8 cellular contexts compared by ENCODE assay signal in the genomic region with DNA sequence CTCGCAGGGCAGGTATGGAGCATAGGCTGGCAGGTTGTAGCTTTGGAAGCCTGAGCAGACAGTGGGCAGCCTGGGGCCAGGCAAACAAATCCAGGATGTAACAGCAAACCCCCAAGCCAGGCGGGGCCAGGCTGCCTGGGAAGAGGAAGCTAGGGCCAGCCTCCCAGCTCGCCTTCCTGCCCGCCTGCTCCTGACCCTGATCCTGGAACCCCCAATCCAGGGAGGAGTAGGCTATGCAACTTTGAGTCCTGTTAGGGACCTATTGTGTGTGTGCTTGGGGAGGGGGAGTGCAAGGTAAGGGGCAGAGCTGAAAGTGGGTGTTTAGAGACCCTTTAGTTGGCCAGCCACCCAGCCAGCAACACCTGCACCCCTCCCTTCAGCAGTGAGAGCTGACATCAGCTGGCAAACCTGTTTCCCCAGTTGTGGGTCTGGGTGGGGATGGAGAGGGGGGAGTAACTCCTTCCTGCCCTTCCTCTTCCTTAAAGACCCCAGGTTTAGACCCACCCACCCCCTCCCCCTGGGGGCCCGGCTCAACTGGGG. TPM values are rescaled to one million over a fixed set of nuclear protein-coding genes. Genes with fewer than 3 reads are reported as not detected.
DNase-seq lines count a peak whose midpoint lies in the region; ATAC-seq, FAIRE-seq and TF ChIP-seq lines count a peak whose summit lies in the region.

No MANE protein-coding gene starts in this region.

- H3K4me3 ChIP-seq in body of pancreas (no peak overlapping the region), kidney (ENCODE audit: low read length in 2 of 2) (no peak overlapping the region), suprapubic skin (peak overlapping the region; percentile 57)

- 30 to 42% methylated on average over 2 to 5 of the region's 5 CpGs for WGBS in body of pancreas, 2 donors
- WGBS in suprapubic skin = 23% methylated on average over 5 of the region's 5 CpGs

- H3K27ac ChIP-seq in body of pancreas (peak overlapping the region; percentile 56 to 95 (median 93)), kidney (ENCODE audit: low read depth in 2 of 2, low read length in 2 of 2) (peak overlapping the region; percentile 71 to 76), suprapubic skin (peak overlapping the region; percentile 93)

- TF ChIP-seq EP300 in suprapubic skin (IDR thresholded peaks at IDR 0.05) = no peak

- no peaks in the 10 kb centered on the region for H3K27me3 ChIP-seq in body of pancreas
- no peaks in the 10 kb centered on the region for H3K27me3 ChIP-seq in suprapubic skin

- H3K9ac ChIP-seq in kidney (ENCODE audit: low read length in 2 of 2) = peak overlapping the region in 1 of 2 donors; percentile 63

- no peak for FAIRE-seq in kidney (lab: Jason Lieb, UNC)

- H3K36me3 Mint-ChIP-seq in T-helper 1 cell treated with Interleukin-12 subunit alpha and Interleukin-12 subunit beta and Interleukin-4 antibody, amounts not matched to agents 30 μg/mL and 1 μg/mL, for 36 hours (ENCODE audit: low read depth) = peaks cover 14% of the 10 kb centered on the region

- TF ChIP-seq CTCF in body of pancreas (IDR thresholded peaks at IDR 0.05) (no peak), kidney (IDR thresholded peaks at IDR 0.05; ENCODE audit: borderline replicate concordance, extremely low read depth, insufficient read depth) (no peak), suprapubic skin (IDR thresholded peaks at IDR 0.05) (no peak)

- H3K4me1 ChIP-seq in body of pancreas (peaks cover 62% of the 10 kb centered on the region), kidney (ENCODE audit: control insufficient read depth in 1 of 2, insufficient read depth in 1 of 2, low read depth in 1 of 2, low read length in 2 of 2) (peaks cover 0 to 21% of the 10 kb centered on the region in 2 donors), suprapubic skin (peaks cover 85% of the 10 kb centered on the region)

- peaks cover 66% of the 10 kb centered on the region for H3K4me1 Mint-ChIP-seq in T-helper 1 cell treated with Interleukin-12 subunit alpha and Interleukin-12 subunit beta and Interleukin-4 antibody, amounts not matched to agents 30 μg/mL and 1 μg/mL, for 36 hours (ENCODE audit: low read depth)

- ATAC-seq in body of pancreas (no peak), GM21619 (IDR thresholded peaks at IDR 0.05; ENCODE audit: unreplicated experiment) (no peak)

- H3K27me3 Mint-ChIP-seq in T-helper 1 cell treated with Interleukin-12 subunit alpha and Interleukin-12 subunit beta and Interleukin-4 antibody, amounts not matched to agents 30 μg/mL and 1 μg/mL, for 36 hours (ENCODE audit: low read depth) = no peaks in the 10 kb centered on the region

- peak overlapping the region; percentile 88 for H3K4me3 Mint-ChIP-seq in T-helper 1 cell treated with Interleukin-12 subunit alpha and Interleukin-12 subunit beta and Interleukin-4 antibody, amounts not matched to agents 30 μg/mL and 1 μg/mL, for 36 hours

- in situ Hi-C loops in G401 (cut with HindIII; ENCODE audit: low sequenced_read_pairs) = no loop called here

- intact Hi-C loops in body of pancreas (cut with DNase I) = no loop called here
- intact Hi-C loops in kidney (cut with DNase I) = no loop called here

- H3K9me3 ChIP-seq in body of pancreas (no peaks in the 10 kb centered on the region), kidney (ENCODE audit: control insufficient read depth in 1 of 2, low read length in 2 of 2) (no peaks in the 10 kb centered on the region), suprapubic skin (no peaks in the 10 kb centered on the region)

- DNase-seq in T-helper 1 cell (no peak), body of pancreas (peak in 3 of 4 donors; percentile 44 to 58 (median 45)), kidney (peak; percentile 84), suprapubic skin (ENCODE audit: low spot score in 2 of 2) (no peak), NCI-H2171 treated with DMSO at 0.1 percent for 48 hours (lab: John Stamatoyannopoulos, UW) (no peak), G401 (ENCODE audit: low spot score) (no peak)

- TF ChIP-seq POLR2A in body of pancreas (IDR thresholded peaks at IDR 0.05) = peak in 1 of 3 donors; percentile 10
- no peak for TF ChIP-seq POLR2A in suprapubic skin (IDR thresholded peaks at IDR 0.05)

- peak overlapping the region; percentile 76 for H3K27ac Mint-ChIP-seq in T-helper 1 cell treated with Interleukin-12 subunit alpha and Interleukin-12 subunit beta and Interleukin-4 antibody, amounts not matched to agents 30 μg/mL and 1 μg/mL, for 36 hours

- no peaks in the 10 kb centered on the region for H3K9me3 Mint-ChIP-seq in T-helper 1 cell treated with Interleukin-12 subunit alpha and Interleukin-12 subunit beta and Interleukin-4 antibody, amounts not matched to agents 30 μg/mL and 1 μg/mL, for 36 hours

- H3K36me3 ChIP-seq in body of pancreas (replicated peaks in 1 of 2; ENCODE audit: insufficient read depth in 1 of 2, low read depth in 2 of 2) (no peaks in the 10 kb centered on the region), kidney (ENCODE audit: control insufficient read depth in 1 of 2, insufficient read depth in 2 of 2, low read length in 2 of 2) (no peaks in the 10 kb centered on the region), suprapubic skin (no peaks in the 10 kb centered on the region)

RNA-seq across cellular contexts. Expression of gene NBEAL2, which starts 2.5 kb away (rescaled TPM):
- 100 to 1,000 TPM in 1 of 2 donors, 10 to 100 TPM in 1; 98.8 to 151 TPM for total RNA-seq in body of pancreas
- 82.8 TPM for total RNA-seq in kidney
- 25.7 TPM for polyA plus RNA-seq in kidney (ENCODE audit: insufficient read depth, low read depth, low replicate concordance)
- 100 to 1,000 TPM; 317 to 865 (median 347) TPM for total RNA-seq in suprapubic skin
- total RNA-seq in G401 (2014; rRNA removed; shearing (Covaris generic)) = 11.8 and 27.2 TPM in 2 replicates

RNA-seq across cellular contexts. Expression of gene CCDC12, which starts 5.5 kb away (rescaled TPM):
- total RNA-seq in body of pancreas (10 to 100 TPM; 25.4 to 67.2 TPM), kidney (59.7 TPM), suprapubic skin (10 to 100 TPM; 56.1 to 86.8 (median 81.6) TPM)
- 85.6 TPM for polyA plus RNA-seq in kidney (ENCODE audit: insufficient read depth, low read depth, low replicate concordance)
- 31.0 and 37.7 TPM in 2 replicates for total RNA-seq in G401 (2014; rRNA removed; shearing (Covaris generic))

Comparison
In these comparisons a context has a peak if more than half of its experiments do, and no peak if none do; other contexts are left out.
1. DNase-seq: peak in body of pancreas (3 of 4) and kidney (single experiment); none in T-helper 1 cell (0 of 5), suprapubic skin (0 of 2), NCI-H2171 treated with DMSO at 0.1 percent for 48 hours (single experiment) and G401 (single experiment).
2. Peak in every context shown above with its lines, with median percentiles within 50 percentile points of each other: H3K27ac ChIP-seq.